In the genomic region with DNA sequence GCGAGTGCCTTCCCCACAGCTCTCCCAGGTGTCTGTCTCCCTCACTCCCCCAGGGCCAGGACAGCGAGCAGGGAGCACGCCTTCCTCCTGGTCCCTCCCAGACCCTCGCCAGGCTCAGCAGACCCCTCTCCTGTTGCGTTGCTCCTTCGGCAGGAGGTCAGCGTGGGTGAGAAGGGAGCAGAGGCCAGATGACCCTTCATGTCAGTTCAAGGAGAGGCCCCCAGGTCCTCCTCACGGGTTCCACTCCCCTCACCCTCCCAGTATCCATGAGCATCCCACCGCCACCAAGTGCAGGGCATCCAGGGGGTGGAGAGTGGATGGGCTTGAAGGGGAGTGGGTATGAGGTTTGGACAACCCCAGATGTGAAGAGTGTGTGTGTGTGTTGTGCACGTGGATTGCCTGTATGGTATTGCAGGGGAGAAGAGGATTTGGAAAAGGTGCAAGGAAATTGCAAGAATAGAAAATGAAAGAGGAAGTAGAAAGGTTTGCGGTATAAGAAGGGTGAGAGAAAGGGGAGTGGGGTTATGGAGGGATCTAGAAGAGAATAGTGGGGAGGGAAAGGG, we compare ENCODE assay signal across 10 cellular contexts. TPM values are rescaled to one million over a fixed set of nuclear protein-coding genes. Genes with fewer than 3 reads are reported as not detected.
DNase-seq lines count a peak whose midpoint lies in the region; ATAC-seq, FAIRE-seq and TF ChIP-seq lines count a peak whose summit lies in the region.
"Had no signal": no experiment of that assay in that cellular context is flagged by ENCODE, and none has a peak within 500 bp of the region (broad histone marks: within the 10 kb centered on the region; RNA-seq: fewer than 3 reads in every experiment).

No MANE protein-coding gene starts in this region.

- peak overlapping the region in 1 of 2 donors; percentile 19 for H3K4me3 ChIP-seq in CD4-positive, alpha-beta memory T cell (ENCODE audit: low read length in 2 of 2)
- no peak overlapping the region for H3K4me3 ChIP-seq in Loucy (ENCODE audit: low read length, poor library complexity, severe bottlenecking)
- H3K4me3 ChIP-seq in K562: no peak overlapping the region
- H3K4me3 ChIP-seq in neural progenitor cell: no peak overlapping the region

- no peak for TF ChIP-seq EP300 in K562 (IDR thresholded peaks at IDR 0.05; ENCODE audit: low read length)

- no peaks in the 10 kb centered on the region for H3K9me3 ChIP-seq in CD4-positive, alpha-beta memory T cell (ENCODE audit: control insufficient read depth in 1 of 2, low read length in 2 of 2)
- H3K9me3 ChIP-seq in Loucy (ENCODE audit: insufficient read depth, low read depth, low read length) (no peaks in the 10 kb centered on the region), K562 (replicated peaks; ENCODE audit: control insufficient read depth, insufficient read depth, low read depth, low read length) (no peaks in the 10 kb centered on the region), neural progenitor cell (ENCODE audit: low read depth) (no peaks in the 10 kb centered on the region)

- peaks cover 8 to 23% (median 14%) of the 10 kb centered on the region in 4 donors for H3K4me1 Mint-ChIP-seq in CD4-positive, alpha-beta memory T cell
- peaks cover 44% of the 10 kb centered on the region for H3K4me1 Mint-ChIP-seq in neural progenitor cell

- H3K27ac Mint-ChIP-seq in CD4-positive, alpha-beta memory T cell: peak overlapping the region in 6 of 7 donors; percentile 9 to 94 (median 80)
- H3K27ac Mint-ChIP-seq in neural progenitor cell: peak overlapping the region; percentile 1

- no peak for TF ChIP-seq CTCF in Loucy (conservative IDR thresholded peaks at IDR 0.05; ENCODE audit: low read length)
- no peak for TF ChIP-seq CTCF in K562 (IDR thresholded peaks at IDR 0.05 in 2 of 3, conservative IDR thresholded peaks at IDR 0.05 in 1 of 3; ENCODE audit: insufficient read depth in 2 of 3, low read depth in 1 of 3, low read length in 3 of 3)
- no peak for TF ChIP-seq CTCF in neural progenitor cell (IDR thresholded peaks at IDR 0.05)

- CTCF ChIA-PET in CD4-positive, alpha-beta memory T cell (lab: Charles Lee; ENCODE audit: partially characterized antibody): no interaction called here
- CTCF ChIA-PET in K562 (lab: Yijun Ruan, JAX; ENCODE audit: low intra/inter-chr PET ratio): interaction anchor here (0.6 kb wide), 1 partner anchor 165 kb away, joined by 3 read pairs; no protein-coding TSS in a partner anchor

- no peak for TF ChIP-seq POLR2A in K562 (conservative IDR thresholded peaks at IDR 0.05)

- no TSS peak for BruUV-seq in K562 (replicated peaks; lab: Mats Ljungman, UMichigan)

- H3K27me3 ChIP-seq in CD4-positive, alpha-beta memory T cell (ENCODE audit: insufficient read depth, low read length): no peaks in the 10 kb centered on the region
- H3K27me3 ChIP-seq in Loucy (ENCODE audit: insufficient read depth, low read length, poor library complexity, severe bottlenecking) (no peaks in the 10 kb centered on the region), K562 (ENCODE audit: control insufficient read depth in 2 of 2, insufficient read depth in 2 of 2, low read length in 2 of 2) (peaks cover 47 to 75% of the 10 kb centered on the region in 2 experiments), neural progenitor cell (no peaks in the 10 kb centered on the region)

- H3K9me1 ChIP-seq in K562 (ENCODE audit: control insufficient read depth, insufficient read depth, low read length): no peaks in the 10 kb centered on the region

- peak overlapping the region; percentile 23 to 87 (median 73) for H3K4me3 Mint-ChIP-seq in CD4-positive, alpha-beta memory T cell
- H3K4me3 Mint-ChIP-seq in neural progenitor cell: peak overlapping the region; percentile 30

- H2AFZ ChIP-seq in Loucy (ENCODE audit: low read length) (peak overlapping the region; percentile 66; the same call in 1 of the 2 replicates), K562 (ENCODE audit: low read depth, low read length) (0 out of 2 replicates have a peak overlapping the region, but pooled peaks have one; percentile 21), neural progenitor cell (replicated peaks) (no peak overlapping the region)

- in situ Hi-C loops in K562 (cut with MboI): no loop called here

- peaks cover 11% of the 10 kb centered on the region for H3K4me1 ChIP-seq in CD4-positive, alpha-beta memory T cell (ENCODE audit: insufficient read depth, low read length)
- H3K4me1 ChIP-seq in Loucy (ENCODE audit: insufficient read depth, low read length, poor library complexity, severe bottlenecking): no peaks in the 10 kb centered on the region
- peaks cover 4 to 24% of the 10 kb centered on the region in 2 experiments; a peak in 4 of 5 replicates for H3K4me1 ChIP-seq in K562 (replicated peaks in 1 of 2; ENCODE audit: control insufficient read depth in 2 of 2, insufficient read depth in 2 of 2, low read length in 2 of 2)
- H3K4me1 ChIP-seq in neural progenitor cell: peaks cover 24% of the 10 kb centered on the region

- H3K9me3 Mint-ChIP-seq in CD4-positive, alpha-beta memory T cell: peaks cover 0 to 2% (median 0%) of the 10 kb centered on the region in 8 donors
- H3K9me3 Mint-ChIP-seq in neural progenitor cell: no peaks in the 10 kb centered on the region

- H3K27ac ChIP-seq in CD4-positive, alpha-beta memory T cell (ENCODE audit: low read depth, low read length): no peak overlapping the region
- H3K27ac ChIP-seq in K562 (ENCODE audit: extremely low read depth, low read depth, low read length) (no peak overlapping the region), neural progenitor cell (no peak overlapping the region)

- WGBS in K562 (ENCODE audit: insufficient coverage, low coverage, missing lambda C conversion rate): 7% methylated on average over 9 of the region's 11 CpGs

- H3K36me3 ChIP-seq in CD4-positive, alpha-beta memory T cell (ENCODE audit: insufficient read depth, low read length): no peaks in the 10 kb centered on the region
- no peaks in the 10 kb centered on the region for H3K36me3 ChIP-seq in Loucy (ENCODE audit: insufficient read depth, low read length)
- H3K36me3 ChIP-seq in K562 (ENCODE audit: control insufficient read depth, insufficient read depth, low read length): no peaks in the 10 kb centered on the region
- no peaks in the 10 kb centered on the region for H3K36me3 ChIP-seq in neural progenitor cell

- FAIRE-seq in K562 (lab: Jason Lieb, UNC): no peak

- H3K9me2 ChIP-seq in Loucy (replicated peaks; ENCODE audit: low read depth, low read length): no peaks in the 10 kb centered on the region

- no peaks in the 10 kb centered on the region for H3K27me3 Mint-ChIP-seq in CD4-positive, alpha-beta memory T cell
- peaks cover 7% of the 10 kb centered on the region for H3K27me3 Mint-ChIP-seq in neural progenitor cell (ENCODE audit: insufficient read depth, low read depth)

- H3K4me2 ChIP-seq in Loucy (ENCODE audit: low read depth, low read length, poor library complexity, severe bottlenecking) (peak overlapping the region; percentile 30), K562 (ENCODE audit: insufficient read depth, low read length) (no peak overlapping the region), neural progenitor cell (peak overlapping the region; percentile 54)

- no peaks in the 10 kb centered on the region for H3K36me3 Mint-ChIP-seq in CD4-positive, alpha-beta memory T cell
- peaks cover 4% of the 10 kb centered on the region for H3K36me3 Mint-ChIP-seq in neural progenitor cell

- H3K9ac ChIP-seq in Loucy (ENCODE audit: low read depth, low read length, poor library complexity, severe bottlenecking) (no peak overlapping the region), K562 (ENCODE audit: insufficient read depth in 1 of 2, low read depth in 2 of 2, low read length in 2 of 2) (no peak overlapping the region), neural progenitor cell (no peak overlapping the region)

- H4K20me1 ChIP-seq in Loucy (ENCODE audit: insufficient read depth, low read length, poor library complexity, severe bottlenecking) (no peaks in the 10 kb centered on the region), K562 (replicated peaks; ENCODE audit: control insufficient read depth, insufficient read depth, low read length) (no peaks in the 10 kb centered on the region; the same call in 1 of the 2 replicates), neural progenitor cell (ENCODE audit: low read depth) (no peaks in the 10 kb centered on the region)

- H3F3A ChIP-seq in Loucy (ENCODE audit: low read depth) (no peaks in the 10 kb centered on the region), neural progenitor cell (ENCODE audit: low read depth) (peaks cover 13% of the 10 kb centered on the region)

- H3K79me2 ChIP-seq in Loucy (ENCODE audit: insufficient read depth, low read length) (no peaks in the 10 kb centered on the region), K562 (ENCODE audit: control insufficient read depth, insufficient read depth, low read length) (no peaks in the 10 kb centered on the region), neural progenitor cell (ENCODE audit: low read depth) (no peaks in the 10 kb centered on the region)

- TF ChIP-seq RAD21 in K562 (CRISPR knock-in tag; conservative IDR thresholded peaks at IDR 0.05 in 1 of 2, IDR thresholded peaks at IDR 0.05 in 1 of 2): no peak

- intact Hi-C loops in CD4-positive, alpha-beta memory T cell (cut with micrococcal nuclease): no loop called here
- intact Hi-C loops in K562 (cut with micrococcal nuclease): no loop called here

- DNase-seq in CD4-positive, alpha-beta memory T cell: peak in 1 of 5 donors; percentile 17
- no peak for DNase-seq in K562 (ENCODE audit: extremely low read depth in 1 of 4, low spot score in 3 of 4)
- no peak for DNase-seq in neural progenitor cell (ENCODE audit: low spot score)
- no peak for DNase-seq in stimulated activated CD4-positive, alpha-beta T cell treated with anti-CD3 and anti-CD28 coated beads, Interleukin-4, amount 100 ng/mL, for 4 hours
- DNase-seq in NCI-H2029 (lab: John Stamatoyannopoulos, UW): no peak
- DNase-seq in C1 segment of cervical spinal cord (lab: John Stamatoyannopoulos, UW): no peak
- DNase-seq: activated CD4-positive, CD25-positive, alpha-beta regulatory T cell had no signal

- ATAC-seq in K562 (no peak), GM21367 (IDR thresholded peaks at IDR 0.05; ENCODE audit: unreplicated experiment) (no peak)
- ATAC-seq: left lobe of liver had no signal

- POLR2A ChIA-PET in CD4-positive, alpha-beta memory T cell (lab: Charles Lee; ENCODE audit: partially characterized antibody): no interaction called here
- POLR2A ChIA-PET in K562 (lab: Yijun Ruan, JAX): no interaction called here

RNA-seq across cellular contexts. Expression of gene SGCA, which starts 17.7 kb away (rescaled TPM):
- total RNA-seq in CD4-positive, alpha-beta memory T cell: not detected
- polyA plus RNA-seq in CD4-positive, alpha-beta memory T cell: not detected
- total RNA-seq in K562 (2011; cell fraction: chromatin; rRNA removed; ENCODE audit: low replicate concordance): not detected in 2 replicates
- not detected in 2 replicates for total RNA-seq in K562 (2011; cell fraction: nucleolus; rRNA removed)
- not detected in 2 replicates for total RNA-seq in K562 (2011; cell fraction: nucleoplasm; rRNA removed)
- total RNA-seq in K562 (2014; rRNA removed) (not detected in 2 replicates), K562 (2014; rRNA removed; fragmentation: Illumina TruSeq; extraction: Trizol) (not detected in 2 replicates), K562 (2015; rRNA removed; fragmentation: Illumina TruSeq; extraction: Trizol) (not detected in 2 replicates), K562 (2021) (not detected in 2 replicates), neural progenitor cell (ENCODE audit: low replicate concordance) (1.5 TPM in 1 of 2 replicates, not detected in the other)
- polyA plus RNA-seq in K562 (2011; rRNA removed) (not detected in 2 replicates), K562 (2014; fragmentation: Illumina TruSeq; extraction: Trizol) (not detected in 2 replicates), K562 (2014; fragmentation: Nextera tagmentation; extraction: Ambion mirVana) (not detected), K562 (2014; rRNA removed) (not detected in 2 replicates)
- not detected in 2 replicates for polyA plus RNA-seq in K562 (2011; cell fraction: cytosol; rRNA removed)
- polyA plus RNA-seq in K562 (2011; cell fraction: nucleus; rRNA removed): not detected in 2 replicates
- not detected in 2 replicates for polyA plus RNA-seq in K562 (2012)
- not detected in 2 replicates for polyA minus RNA-seq in K562 (2011; rRNA and poly(A)+ RNA removed)
- polyA minus RNA-seq in K562 (2011; cell fraction: cytosol; rRNA and poly(A)+ RNA removed): not detected in 2 replicates
- polyA minus RNA-seq in K562 (2011; cell fraction: nucleus; rRNA and poly(A)+ RNA removed): not detected in 2 replicates

RNA-seq across cellular contexts. Expression of gene COL1A1, which starts 17.9 kb away (rescaled TPM):
- 1 to 10 TPM; 1.0 to 1.6 TPM for total RNA-seq in CD4-positive, alpha-beta memory T cell
- not detected for polyA plus RNA-seq in CD4-positive, alpha-beta memory T cell
- 3.2 and 16.9 TPM in 2 replicates for total RNA-seq in K562 (2011; cell fraction: chromatin; rRNA removed; ENCODE audit: low replicate concordance)
- total RNA-seq in K562 (2011; cell fraction: nucleolus; rRNA removed): 5.7 and 9.0 TPM in 2 replicates
- 3.7 and 4.2 TPM in 2 replicates for total RNA-seq in K562 (2011; cell fraction: nucleoplasm; rRNA removed)
- total RNA-seq in K562 (2014; rRNA removed) (0.86 and 0.91 TPM in 2 replicates), K562 (2014; rRNA removed; fragmentation: Illumina TruSeq; extraction: Trizol) (0.15 TPM in 1 of 2 replicates, not detected in the other), K562 (2015; rRNA removed; fragmentation: Illumina TruSeq; extraction: Trizol) (0.08 and 0.18 TPM in 2 replicates), K562 (2021) (2.8 and 3.4 TPM in 2 replicates), neural progenitor cell (ENCODE audit: low replicate concordance) (1.1 and 4.2 TPM in 2 replicates)
- polyA plus RNA-seq in K562 (2011; rRNA removed) (0.11 and 0.20 TPM in 2 replicates), K562 (2014; fragmentation: Illumina TruSeq; extraction: Trizol) (0.64 and 0.91 TPM in 2 replicates), K562 (2014; fragmentation: Nextera tagmentation; extraction: Ambion mirVana) (under 1 TPM; 0.04 to 0.06 TPM), K562 (2014; rRNA removed) (0.86 and 0.95 TPM in 2 replicates)
- 0.16 and 0.27 TPM in 2 replicates for polyA plus RNA-seq in K562 (2011; cell fraction: cytosol; rRNA removed)
- polyA plus RNA-seq in K562 (2011; cell fraction: nucleus; rRNA removed): 2.0 and 4.9 TPM in 2 replicates
- 1.1 and 1.7 TPM in 2 replicates for polyA plus RNA-seq in K562 (2012)
- 0.25 and 1.1 TPM in 2 replicates for polyA minus RNA-seq in K562 (2011; rRNA and poly(A)+ RNA removed)
- polyA minus RNA-seq in K562 (2011; cell fraction: cytosol; rRNA and poly(A)+ RNA removed): 2.0 and 3.3 TPM in 2 replicates
- polyA minus RNA-seq in K562 (2011; cell fraction: nucleus; rRNA and poly(A)+ RNA removed): 2.3 and 3.1 TPM in 2 replicates

RNA-seq across cellular contexts. Expression of gene PPP1R9B, which starts 33.0 kb away (rescaled TPM):
- total RNA-seq in CD4-positive, alpha-beta memory T cell: 10 to 100 TPM; 97.5 to 99.7 TPM
- 1 to 10 TPM in 1 of 2 donors, under 1 TPM in 1; 0.48 to 2.2 TPM for polyA plus RNA-seq in CD4-positive, alpha-beta memory T cell
- 29.7 and 49.5 TPM in 2 replicates for total RNA-seq in K562 (2011; cell fraction: chromatin; rRNA removed; ENCODE audit: low replicate concordance)
- 27.6 and 29.7 TPM in 2 replicates for total RNA-seq in K562 (2011; cell fraction: nucleolus; rRNA removed)
- total RNA-seq in K562 (2011; cell fraction: nucleoplasm; rRNA removed): 29.0 and 30.6 TPM in 2 replicates
- total RNA-seq in K562 (2014; rRNA removed) (45.5 and 52.9 TPM in 2 replicates), K562 (2014; rRNA removed; fragmentation: Illumina TruSeq; extraction: Trizol) (9.9 and 14.5 TPM in 2 replicates), K562 (2015; rRNA removed; fragmentation: Illumina TruSeq; extraction: Trizol) (28.6 and 29.0 TPM in 2 replicates), K562 (2021) (56.6 and 63.5 TPM in 2 replicates), neural progenitor cell (ENCODE audit: low replicate concordance) (12.0 and 31.4 TPM in 2 replicates)
- polyA plus RNA-seq in K562 (2011; rRNA removed) (11.6 and 12.7 TPM in 2 replicates), K562 (2014; fragmentation: Illumina TruSeq; extraction: Trizol) (24.7 and 25.5 TPM in 2 replicates), K562 (2014; fragmentation: Nextera tagmentation; extraction: Ambion mirVana) (under 1 TPM; 0.10 to 0.13 TPM), K562 (2014; rRNA removed) (34.2 and 35.7 TPM in 2 replicates)
- polyA plus RNA-seq in K562 (2011; cell fraction: cytosol; rRNA removed): 11.9 and 15.6 TPM in 2 replicates
- polyA plus RNA-seq in K562 (2011; cell fraction: nucleus; rRNA removed): 50.9 and 52.5 TPM in 2 replicates
- 27.4 and 32.9 TPM in 2 replicates for polyA plus RNA-seq in K562 (2012)
- 18.9 and 21.8 TPM in 2 replicates for polyA minus RNA-seq in K562 (2011; rRNA and poly(A)+ RNA removed)
- polyA minus RNA-seq in K562 (2011; cell fraction: cytosol; rRNA and poly(A)+ RNA removed): 17.7 and 18.7 TPM in 2 replicates
- 12.4 and 25.9 TPM in 2 replicates for polyA minus RNA-seq in K562 (2011; cell fraction: nucleus; rRNA and poly(A)+ RNA removed)

RNA-seq across cellular contexts. Expression of gene SAMD14, which starts 53.6 kb away (rescaled TPM):
- 1 to 10 TPM; 1.2 to 1.3 TPM for total RNA-seq in CD4-positive, alpha-beta memory T cell
- polyA plus RNA-seq in CD4-positive, alpha-beta memory T cell: under 1 TPM; 0.16 to 0.19 TPM
- total RNA-seq in K562 (2011; cell fraction: chromatin; rRNA removed; ENCODE audit: low replicate concordance): 0.18 and 1.0 TPM in 2 replicates
- 0.50 TPM in 1 of 2 replicates, not detected in the other for total RNA-seq in K562 (2011; cell fraction: nucleolus; rRNA removed)
- not detected in 2 replicates for total RNA-seq in K562 (2011; cell fraction: nucleoplasm; rRNA removed)
- total RNA-seq in K562 (2014; rRNA removed) (not detected in 2 replicates), K562 (2014; rRNA removed; fragmentation: Illumina TruSeq; extraction: Trizol) (not detected in 2 replicates), K562 (2015; rRNA removed; fragmentation: Illumina TruSeq; extraction: Trizol) (not detected in 2 replicates), K562 (2021) (0.07 TPM in 1 of 2 replicates, not detected in the other), neural progenitor cell (ENCODE audit: low replicate concordance) (8.7 and 27.9 TPM in 2 replicates)
- polyA plus RNA-seq in K562 (2011; rRNA removed) (0.14 TPM in 1 of 2 replicates, not detected in the other), K562 (2014; fragmentation: Illumina TruSeq; extraction: Trizol) (0.04 TPM in 1 of 2 replicates, not detected in the other), K562 (2014; fragmentation: Nextera tagmentation; extraction: Ambion mirVana) (not detected), K562 (2014; rRNA removed) (0.11 TPM in 1 of 2 replicates, not detected in the other)
- polyA plus RNA-seq in K562 (2011; cell fraction: cytosol; rRNA removed): 0.01 and 0.10 TPM in 2 replicates
- polyA plus RNA-seq in K562 (2011; cell fraction: nucleus; rRNA removed): 0.15 and 0.24 TPM in 2 replicates
- 0.07 and 0.22 TPM in 2 replicates for polyA plus RNA-seq in K562 (2012)
- 0.15 TPM in 1 of 2 replicates, not detected in the other for polyA minus RNA-seq in K562 (2011; rRNA and poly(A)+ RNA removed)
- polyA minus RNA-seq in K562 (2011; cell fraction: cytosol; rRNA and poly(A)+ RNA removed): not detected in 2 replicates
- polyA minus RNA-seq in K562 (2011; cell fraction: nucleus; rRNA and poly(A)+ RNA removed): not detected in 2 replicates
